Comparison of ENCODE assay signal across 26 cellular contexts in genomic region chr1:60937720-60938119, GRCh38.
"Had no signal": no experiment of that assay in that cellular context is flagged by ENCODE, and none has a peak within 500 bp of the region (broad histone marks: within the 10 kb centered on the region; RNA-seq: fewer than 3 reads in every experiment).

No MANE protein-coding gene starts in this region.

- H3K27me3 ChIP-seq: ascending aorta, brain microvascular endothelial cell had no signal

- ATAC-seq: activated naive CD8-positive, alpha-beta T cell treated with anti-CD3 and anti-CD28 coated beads, Interleukin-2, amount 50 U/mL, for 24 hours; activated T-helper 17 cell treated with anti-CD3 and anti-CD28 coated beads, Interleukin-2, amount 50 U/mL, for 72 hours had no signal

- H3K4me3 ChIP-seq: ascending aorta, coronary artery, dorsolateral prefrontal cortex, esophagus squamous epithelium had no signal

- H3K9me3 Mint-ChIP-seq: activated CD4-positive, alpha-beta memory T cell treated with anti-CD3 and anti-CD28 coated beads, Interleukin-2, amount 10 ng/mL, durations not matched to agents 7 days and 5 days; activated CD4-positive, alpha-beta T cell treated with anti-CD3 and anti-CD28 coated beads, Interleukin-2, amount 10 ng/mL, durations not matched to agents 7 days and 5 days; activated naive CD4-positive, alpha-beta T cell treated with anti-CD3 and anti-CD28 coated beads, Interleukin-2, amount 50 U/mL, for 24 hours; activated naive CD8-positive, alpha-beta T cell treated with anti-CD3 and anti-CD28 coated beads for 36 hours; activated naive CD8-positive, alpha-beta T cell treated with anti-CD3 and anti-CD28 coated beads, Interleukin-2, amount 50 U/mL, for 24 hours; activated T-cell treated with anti-CD3 and anti-CD28 coated beads, Interleukin-2, amount 50 U/mL, for 24 hours; activated T-helper 17 cell treated with anti-CD3 and anti-CD28 coated beads, Interleukin-2, amount 50 U/mL, for 72 hours; central memory CD8-positive, alpha-beta T cell; dendritic cell treated with granulocyte-macrophage colony-stimulating factor and Interleukin-4, amounts not matched to agents 40 ng/mL and 50 ng/mL, for 4 days had no signal

- H3K27ac ChIP-seq: ascending aorta, brain microvascular endothelial cell, coronary artery, dorsolateral prefrontal cortex, epithelial cell of prostate, esophagus squamous epithelium had no signal

- H3K36me3 Mint-ChIP-seq: activated naive CD4-positive, alpha-beta T cell treated with anti-CD3 and anti-CD28 coated beads, Interleukin-2, amount 50 U/mL, for 24 hours; activated naive CD8-positive, alpha-beta T cell treated with anti-CD3 and anti-CD28 coated beads for 36 hours had no signal

- H3K9me3 ChIP-seq: ascending aorta, esophagus squamous epithelium had no signal

- DNase-seq: activated CD4-positive, alpha-beta memory T cell treated with anti-CD3 and anti-CD28 coated beads, Interleukin-2, amount 10 ng/mL, durations not matched to agents 7 days and 5 days; activated CD4-positive, alpha-beta T cell treated with anti-CD3 and anti-CD28 coated beads for 1 hour; activated CD4-positive, alpha-beta T cell treated with anti-CD3 and anti-CD28 coated beads for 4 hours; activated CD4-positive, alpha-beta T cell treated with anti-CD3 and anti-CD28 coated beads, Interleukin-2, amount 10 ng/mL, durations not matched to agents 7 days and 5 days; activated CD4-positive, alpha-beta T cell treated with anti-CD3 and anti-CD28 coated beads, Interleukin-2, amount 50 U/mL, for 4 hours; activated CD8-positive, alpha-beta memory T cell treated with anti-CD3 and anti-CD28 coated beads, Interleukin-2, amount 50 U/mL, for 48 hours; activated effector memory CD4-positive, alpha-beta T cell treated with Interleukin-2 at 50 U/mL for 16 hours; activated gamma-delta T cell treated with Interleukin-2 at 50 U/mL for 16 hours; activated naive CD4-positive, alpha-beta T cell treated with Interleukin-2 at 50 U/mL for 16 hours; activated naive CD8-positive, alpha-beta T cell treated with anti-CD3 and anti-CD28 coated beads for 36 hours; activated naive CD8-positive, alpha-beta T cell treated with anti-CD3 and anti-CD28 coated beads, Interleukin-2, amount 50 U/mL, for 24 hours; activated T-cell treated with anti-CD3 and anti-CD28 coated beads for 4 hours; activated T-cell treated with anti-CD3 and anti-CD28 coated beads, Interleukin-2, amount 50 U/mL, for 24 hours; brain microvascular endothelial cell; dorsolateral prefrontal cortex; effector memory CD4-positive, alpha-beta T cell; esophagus squamous epithelium; foreskin melanocyte; head of caudate nucleus had no signal

- H3K27me3 Mint-ChIP-seq: activated naive CD8-positive, alpha-beta T cell treated with anti-CD3 and anti-CD28 coated beads for 36 hours had no signal

- H3K4me1 ChIP-seq: ascending aorta had no signal

- H3K27ac Mint-ChIP-seq: activated CD4-positive, alpha-beta memory T cell treated with anti-CD3 and anti-CD28 coated beads, Interleukin-2, amount 10 ng/mL, durations not matched to agents 7 days and 5 days; activated CD4-positive, alpha-beta T cell treated with anti-CD3 and anti-CD28 coated beads, Interleukin-2, amount 10 ng/mL, durations not matched to agents 7 days and 5 days; activated naive CD4-positive, alpha-beta T cell treated with anti-CD3 and anti-CD28 coated beads, Interleukin-2, amount 50 U/mL, for 24 hours; activated naive CD8-positive, alpha-beta T cell treated with anti-CD3 and anti-CD28 coated beads for 36 hours; activated naive CD8-positive, alpha-beta T cell treated with anti-CD3 and anti-CD28 coated beads, Interleukin-2, amount 50 U/mL, for 24 hours; activated T-cell treated with anti-CD3 and anti-CD28 coated beads, Interleukin-2, amount 50 U/mL, for 24 hours; activated T-helper 17 cell treated with anti-CD3 and anti-CD28 coated beads, Interleukin-2, amount 50 U/mL, for 72 hours; dendritic cell treated with granulocyte-macrophage colony-stimulating factor and Interleukin-4, amounts not matched to agents 40 ng/mL and 50 ng/mL, for 4 days had no signal

- H3K36me3 ChIP-seq: ascending aorta, brain microvascular endothelial cell, esophagus squamous epithelium had no signal

- H3K4me1 Mint-ChIP-seq: activated CD4-positive, alpha-beta memory T cell treated with anti-CD3 and anti-CD28 coated beads, Interleukin-2, amount 10 ng/mL, durations not matched to agents 7 days and 5 days; activated CD4-positive, alpha-beta T cell treated with anti-CD3 and anti-CD28 coated beads, Interleukin-2, amount 10 ng/mL, durations not matched to agents 7 days and 5 days; activated naive CD4-positive, alpha-beta T cell treated with anti-CD3 and anti-CD28 coated beads, Interleukin-2, amount 50 U/mL, for 24 hours; activated T-helper 17 cell treated with anti-CD3 and anti-CD28 coated beads, Interleukin-2, amount 50 U/mL, for 72 hours; central memory CD8-positive, alpha-beta T cell had no signal

- H3K4me3 Mint-ChIP-seq: activated CD4-positive, alpha-beta memory T cell treated with anti-CD3 and anti-CD28 coated beads, Interleukin-2, amount 10 ng/mL, durations not matched to agents 7 days and 5 days; activated CD4-positive, alpha-beta T cell treated with anti-CD3 and anti-CD28 coated beads, Interleukin-2, amount 10 ng/mL, durations not matched to agents 7 days and 5 days; activated naive CD4-positive, alpha-beta T cell treated with anti-CD3 and anti-CD28 coated beads, Interleukin-2, amount 50 U/mL, for 24 hours; activated naive CD8-positive, alpha-beta T cell treated with anti-CD3 and anti-CD28 coated beads for 36 hours; activated naive CD8-positive, alpha-beta T cell treated with anti-CD3 and anti-CD28 coated beads, Interleukin-2, amount 50 U/mL, for 24 hours; activated T-cell treated with anti-CD3 and anti-CD28 coated beads, Interleukin-2, amount 50 U/mL, for 24 hours; activated T-helper 17 cell treated with anti-CD3 and anti-CD28 coated beads, Interleukin-2, amount 50 U/mL, for 72 hours; central memory CD8-positive, alpha-beta T cell; dendritic cell treated with granulocyte-macrophage colony-stimulating factor and Interleukin-4, amounts not matched to agents 40 ng/mL and 50 ng/mL, for 4 days had no signal
